ENCODE assay signal across 1 cellular context in genomic region chr12:105107497-105108371, GRCh38.
TF ChIP-seq lines count a peak whose summit lies in the region.

TSS of gene WASHC4 (plus strand) at chr12:105107731. CDS start at chr12:105107801, 70 bp downstream.

TF ChIP-seq in SK-N-SH, 30 proteins besides CTCF, POLR2A, EP300 and RAD21 (continued from another document):
- TF ChIP-seq TEAD4 (IDR thresholded peaks at IDR 0.05; ENCODE audit: borderline replicate concordance, insufficient read depth) (no peak), JUND (IDR thresholded peaks at IDR 0.05) (no peak), FOXJ3 (CRISPR knock-in tag; IDR thresholded peaks at IDR 0.05) (no peak; the same call in 1 of the 2 replicates), RCOR1 (IDR thresholded peaks at IDR 0.05; ENCODE audit: low read length) (0 out of 2 replicates have a peak, but pooled peaks have one; percentile 6), TCF12 (IDR thresholded peaks at IDR 0.05) (no peak), YY1 (IDR thresholded peaks at IDR 0.05; ENCODE audit: low read depth) (peak; percentile 95), NRF1 (IDR thresholded peaks at IDR 0.05; ENCODE audit: low read depth, low read length) (peak; percentile 39), NFIC (IDR thresholded peaks at IDR 0.05; ENCODE audit: borderline replicate concordance) (no peak), GABPA (IDR thresholded peaks at IDR 0.05; ENCODE audit: low read depth) (peak; percentile 75), GATA2 (CRISPR knock-in tag; IDR thresholded peaks at IDR 0.05) (no peak), IRF3 (IDR thresholded peaks at IDR 0.05; ENCODE audit: low read depth, low read length) (no peak), FOSL2 (IDR thresholded peaks at IDR 0.05; ENCODE audit: borderline replicate concordance, low read depth) (no peak), USF2 (IDR thresholded peaks at IDR 0.05; ENCODE audit: borderline replicate concordance, low read depth, low read length) (peak; percentile 88; the same call in 1 of the 2 replicates)
